8 cellular contexts compared by ENCODE assay signal in genomic region chr16:48054881-48055601, GRCh38.
DNase-seq lines count a peak whose midpoint lies in the region; ATAC-seq and TF ChIP-seq lines count a peak whose summit lies in the region.

No MANE protein-coding gene starts in this region.

- no peak overlapping the region for H3K4ac ChIP-seq in IMR-90 (ENCODE audit: low read depth, low read length)

- POLR2A ChIA-PET in CD4-positive, alpha-beta memory T cell (lab: Charles Lee; ENCODE audit: partially characterized antibody), result no interaction called here
- POLR2A ChIA-PET in IMR-90 (lab: Charles Lee; ENCODE audit: unreplicated experiment), result no interaction called here

- H3K27ac Mint-ChIP-seq in CD4-positive, alpha-beta memory T cell, result no peak overlapping the region

- no peak overlapping the region for H2BK20ac ChIP-seq in IMR-90 (ENCODE audit: low read depth, low read length)

- H3K27ac ChIP-seq in CD4-positive, alpha-beta memory T cell (ENCODE audit: low read depth, low read length), result no peak overlapping the region
- no peak overlapping the region for H3K27ac ChIP-seq in IMR-90 (ENCODE audit: insufficient read depth, low read length)
- peak overlapping the region; percentile 80 for H3K27ac ChIP-seq in cingulate gyrus (ENCODE audit: low read depth, low read length)
- peak overlapping the region; percentile 83 for H3K27ac ChIP-seq in layer of hippocampus (ENCODE audit: low read depth, low read length)
- H3K27ac ChIP-seq in effector memory CD4-positive, alpha-beta T cell (ENCODE audit: insufficient read depth, low read length, poor library complexity, severe bottlenecking), result no peak overlapping the region

- DNase-seq in CD4-positive, alpha-beta memory T cell, result peak in 4 of 5 donors; percentile 3 to 22 (median 8)
- DNase-seq in IMR-90, result peak; percentile 71
- DNase-seq in RPMI8226, result peak; percentile 55
- peak; percentile 9 for DNase-seq in stimulated activated CD8-positive, alpha-beta memory T cell treated with anti-CD3 and anti-CD28 coated beads, Interleukin-12 subunit alpha, Interleukin-12 subunit beta, amount 100 ng/mL, for 1 hour (ENCODE audit: low read depth)
- no peak for DNase-seq in effector memory CD4-positive, alpha-beta T cell

- CTCF ChIA-PET in CD4-positive, alpha-beta memory T cell (lab: Charles Lee; ENCODE audit: partially characterized antibody), result interaction anchor here (0.6 to 1.3 kb wide), 6 partner anchors 8 to 922 kb away, joined by 3 to 8 read pairs (median 4); partner anchors contain the start of gene NETO2
- CTCF ChIA-PET in IMR-90 (lab: Yijun Ruan, JAX), result interaction anchor here (0.8 to 1.9 kb wide), 10 partner anchors 8 to 912 kb away, joined by 3 to 13 read pairs (median 4); partner anchors contain the start of gene NETO2

- dilution Hi-C loops in IMR-90 (cut with HindIII; ENCODE audit: low sequenced_read_pairs, unreplicated experiment), result no loop called here

- no peak for TF ChIP-seq POLR2A in IMR-90 (IDR thresholded peaks at IDR 0.05; ENCODE audit: low read depth, low read length)

- no peak overlapping the region for H3K4me3 ChIP-seq in CD4-positive, alpha-beta memory T cell (ENCODE audit: low read length in 2 of 2)
- no peak overlapping the region for H3K4me3 ChIP-seq in IMR-90 (ENCODE audit: insufficient read depth, low read depth, low read length)
- no peak overlapping the region for H3K4me3 ChIP-seq in effector memory CD4-positive, alpha-beta T cell (ENCODE audit: insufficient read depth, low read depth, low read length, poor library complexity, severe bottlenecking)

- no peak overlapping the region for H3K9ac ChIP-seq in IMR-90 (ENCODE audit: low read depth, low read length)

- no peak overlapping the region for H2BK15ac ChIP-seq in IMR-90 (ENCODE audit: low read depth, low read length)

- no peak overlapping the region for H4K91ac ChIP-seq in IMR-90 (ENCODE audit: insufficient read depth, low read depth, low read length)

- no peak overlapping the region for H4K8ac ChIP-seq in IMR-90 (ENCODE audit: low read depth in 2 of 2, low read length in 2 of 2)

- H3K36me3 ChIP-seq in CD4-positive, alpha-beta memory T cell (ENCODE audit: insufficient read depth, low read length), result no peaks in the 10 kb centered on the region
- no peaks in the 10 kb centered on the region for H3K36me3 ChIP-seq in IMR-90 (ENCODE audit: control insufficient read depth, insufficient read depth, low read length)
- H3K36me3 ChIP-seq in effector memory CD4-positive, alpha-beta T cell (ENCODE audit: control insufficient read depth, insufficient read depth, low read length), result no peaks in the 10 kb centered on the region

- intact Hi-C loops in CD4-positive, alpha-beta memory T cell (cut with micrococcal nuclease), result loop anchor here (2.0 kb wide), 1 partner anchor 914 kb away; no protein-coding TSS in a partner anchor
- intact Hi-C loops in IMR-90 (cut with micrococcal nuclease), result loop anchor here (2.0 to 10.0 kb wide), 5 partner anchors 67 to 1018 kb away; partner anchors contain the start of genes ITFG1 and PHKB

- peaks cover 5% of the 10 kb centered on the region for H3K27me3 ChIP-seq in CD4-positive, alpha-beta memory T cell (ENCODE audit: insufficient read depth, low read length)
- H3K27me3 ChIP-seq in IMR-90 (ENCODE audit: control insufficient read depth, insufficient read depth, low read length) (no peaks in the 10 kb centered on the region), layer of hippocampus (ENCODE audit: control insufficient read depth, insufficient read depth, low read length) (no peaks in the 10 kb centered on the region)
- no peaks in the 10 kb centered on the region for H3K27me3 ChIP-seq in effector memory CD4-positive, alpha-beta T cell (replicated peaks; ENCODE audit: control insufficient read depth, insufficient read depth, low read length, poor library complexity, severe bottlenecking)

- no peak overlapping the region for H3K23ac ChIP-seq in IMR-90 (ENCODE audit: low read depth, low read length)

- no peak overlapping the region for H2BK5ac ChIP-seq in IMR-90 (ENCODE audit: low read depth, low read length, poor library complexity, severe bottlenecking)

- ATAC-seq in GM19035 (IDR thresholded peaks at IDR 0.05; ENCODE audit: unreplicated experiment) (peak; percentile 58), IMR-90 (ENCODE audit: low read depth) (peak; percentile 83)

- peaks cover 8 to 16% of the 10 kb centered on the region in 2 donors for H3K27me3 Mint-ChIP-seq in CD4-positive, alpha-beta memory T cell

- H2AFZ ChIP-seq in IMR-90 (replicated peaks; ENCODE audit: low read length, poor library complexity), result peak overlapping the region; percentile 71

- no peaks in the 10 kb centered on the region for H3K36me3 Mint-ChIP-seq in CD4-positive, alpha-beta memory T cell

- peak; percentile 91 for TF ChIP-seq CTCF in IMR-90 (conservative IDR thresholded peaks at IDR 0.05; ENCODE audit: low read depth, low read length)

- in situ Hi-C loops in IMR-90 (cut with MboI; ENCODE audit: low sequenced_read_pairs), result loop anchor here (5.0 kb wide), 1 partner anchor 102 kb away; the partner anchor contains the start of gene ABCC12

- no peak overlapping the region for H3K14ac ChIP-seq in IMR-90 (replicated peaks; ENCODE audit: low read depth, low read length)

- no peaks in the 10 kb centered on the region for H3K9me3 ChIP-seq in CD4-positive, alpha-beta memory T cell (ENCODE audit: control insufficient read depth in 1 of 2, low read length in 2 of 2)
- H3K9me3 ChIP-seq in IMR-90 (ENCODE audit: control insufficient read depth, insufficient read depth, low read length), result no peaks in the 10 kb centered on the region
- H3K9me3 ChIP-seq in effector memory CD4-positive, alpha-beta T cell (ENCODE audit: control insufficient read depth, low read length), result no peaks in the 10 kb centered on the region

- H3K4me3 Mint-ChIP-seq in CD4-positive, alpha-beta memory T cell, result peak overlapping the region in 2 of 8 donors; percentile 14 to 20

- no peaks in the 10 kb centered on the region for H3K4me1 ChIP-seq in CD4-positive, alpha-beta memory T cell (ENCODE audit: insufficient read depth, low read length)
- peaks cover 6% of the 10 kb centered on the region for H3K4me1 ChIP-seq in IMR-90 (ENCODE audit: control insufficient read depth, insufficient read depth, low read length)
- H3K4me1 ChIP-seq in effector memory CD4-positive, alpha-beta T cell (ENCODE audit: control insufficient read depth, insufficient read depth, low read length, poor library complexity, severe bottlenecking), result no peaks in the 10 kb centered on the region

- 27% methylated on average over 6 of the region's 24 CpGs; no CpG with 5 or more reads in 1 of the 2 experiments for WGBS in IMR-90 (ENCODE audit: extremely low coverage in 2 of 2, insufficient read length in 1 of 2), 2 experiments

- peaks cover 0 to 6% (median 1%) of the 10 kb centered on the region in 4 donors for H3K4me1 Mint-ChIP-seq in CD4-positive, alpha-beta memory T cell

- H3K79me1 ChIP-seq in IMR-90 (ENCODE audit: low read depth in 1 of 2, low read length in 2 of 2), result no peaks in the 10 kb centered on the region

- H4K5ac ChIP-seq in IMR-90 (ENCODE audit: low read depth, low read length), result no peak overlapping the region

- TF ChIP-seq RAD21 in IMR-90 (IDR thresholded peaks at IDR 0.05; ENCODE audit: low read length), result peak; percentile 88

- no peak overlapping the region for H2AK5ac ChIP-seq in IMR-90 (ENCODE audit: low read depth, low read length)

- H3K9me1 ChIP-seq in IMR-90 (ENCODE audit: insufficient read depth, low read length), result no peaks in the 10 kb centered on the region

- H4K20me1 ChIP-seq in IMR-90 (ENCODE audit: insufficient read depth, low read length), result no peaks in the 10 kb centered on the region

- no peak overlapping the region for H2BK120ac ChIP-seq in IMR-90 (ENCODE audit: low read depth, low read length)

- peak overlapping the region; percentile 47; the same call in 1 of the 2 replicates for H3K4me2 ChIP-seq in IMR-90 (ENCODE audit: low read depth, low read length)

- H3K56ac ChIP-seq in IMR-90 (ENCODE audit: extremely low read depth, insufficient read depth, low read length), result no peak overlapping the region

- no TSS peak for BruUV-seq in IMR-90 (replicated peaks; lab: Mats Ljungman, UMichigan)

- no peak overlapping the region for H3K18ac ChIP-seq in IMR-90 (ENCODE audit: low read depth, low read length)

- no peaks in the 10 kb centered on the region for H3K9me3 Mint-ChIP-seq in CD4-positive, alpha-beta memory T cell

- no peak overlapping the region for H2AK9ac ChIP-seq in IMR-90 (replicated peaks; ENCODE audit: low read depth, low read length, poor library complexity)

TF ChIP-seq in IMR-90, 13 proteins besides CTCF, POLR2A, EP300 and RAD21:
- TF ChIP-seq NFE2L2 (IDR thresholded peaks at IDR 0.05; ENCODE audit: low read depth, low read length) (no peak), SMC3 (IDR thresholded peaks at IDR 0.05; ENCODE audit: low read depth, low read length) (peak; percentile 80)

Comparison
In these comparisons a context has a peak if more than half of its experiments do, and no peak if none do; other contexts are left out.
1. DNase-seq: peak in CD4-positive, alpha-beta memory T cell (4 of 5), IMR-90 (single experiment), RPMI8226 (single experiment) and stimulated activated CD8-positive, alpha-beta memory T cell treated with anti-CD3 and anti-CD28 coated beads, Interleukin-12 subunit alpha, Interleukin-12 subunit beta, amount 100 ng/mL, for 1 hour (single experiment); none in effector memory CD4-positive, alpha-beta T cell (0 of 3).
2. H3K27ac ChIP-seq: peak in cingulate gyrus (single experiment) and layer of hippocampus (single experiment); none in CD4-positive, alpha-beta memory T cell (single experiment), IMR-90 (single experiment) and effector memory CD4-positive, alpha-beta T cell (single experiment).